In the genomic region with DNA sequence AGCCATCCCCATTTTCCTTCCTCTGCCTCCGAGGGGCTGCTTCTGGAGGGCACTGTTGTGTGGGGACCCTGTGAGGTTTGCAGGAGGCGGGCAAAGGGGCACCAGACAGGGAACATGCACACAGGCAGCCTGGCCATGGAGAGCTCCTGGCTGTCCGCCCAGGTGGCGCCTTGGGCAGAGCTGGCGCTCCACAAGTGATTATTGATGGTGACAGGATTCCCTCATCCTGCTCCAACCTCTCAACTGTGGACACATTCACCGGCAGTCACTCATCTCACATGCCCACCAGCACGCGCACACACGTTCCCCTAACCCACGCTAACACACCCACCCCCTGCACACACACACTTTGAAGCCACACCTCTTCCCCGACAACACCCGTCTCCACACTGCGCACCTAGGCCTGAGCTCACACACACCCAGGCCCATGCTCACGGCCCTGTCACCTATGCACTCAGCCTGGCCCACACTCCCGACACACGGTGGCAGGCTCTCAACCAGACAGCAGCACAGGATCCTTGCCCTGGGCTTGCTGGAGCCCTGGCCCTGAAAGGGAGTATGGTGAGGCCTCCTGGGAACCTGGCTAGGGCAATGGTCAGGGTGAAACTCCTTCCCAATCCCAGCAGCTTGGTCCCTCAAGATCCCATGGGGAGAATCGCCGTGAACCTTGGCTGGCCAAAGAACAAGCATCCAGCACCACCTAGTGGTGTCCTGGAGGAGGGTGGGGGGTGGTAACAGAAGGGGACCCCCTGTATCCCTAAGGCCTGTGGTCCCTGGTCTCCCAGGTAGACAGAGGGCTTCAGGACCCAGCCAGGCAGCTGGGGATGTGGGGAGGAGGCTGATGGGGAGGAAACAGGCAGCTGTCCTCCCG, we compare ENCODE assay signal across 1 cellular context.
TF ChIP-seq lines count a peak whose summit lies in the region.

No MANE protein-coding gene starts in this region.

TF ChIP-seq in K562, 482 proteins besides CTCF, POLR2A, EP300 and RAD21 (continued from another document):
- TF ChIP-seq MYNN (IDR thresholded peaks at IDR 0.05), result 0 out of 2 replicates have a peak, but pooled peaks have one; percentile 20
- TF ChIP-seq MYNN (CRISPR knock-in tag; IDR thresholded peaks at IDR 0.05), result no peak
- 0 out of 2 replicates have a peak, but pooled peaks have one; percentile 41 for TF ChIP-seq LARP7 (IDR thresholded peaks at IDR 0.05)
TF ChIP-seq in K562: peak in this region for 24.
